18 cellular contexts compared by ENCODE assay signal in genomic region chr2:33552758-33553461, GRCh38. TPM values are rescaled to one million over a fixed set of nuclear protein-coding genes. Genes with fewer than 3 reads are reported as not detected.
DNase-seq lines count a peak whose midpoint lies in the region; ATAC-seq and TF ChIP-seq lines count a peak whose summit lies in the region.
"Had no signal": no experiment of that assay in that cellular context is flagged by ENCODE, and none has a peak within 500 bp of the region (broad histone marks: within the 10 kb centered on the region; RNA-seq: fewer than 3 reads in every experiment).

No MANE protein-coding gene starts in this region.

- no peaks in the 10 kb centered on the region for H3K27me3 ChIP-seq in mesenchymal stem cell (ENCODE audit: control insufficient read depth in 1 of 2, insufficient read depth in 1 of 2, low read length in 2 of 2)
- no peaks in the 10 kb centered on the region for H3K27me3 ChIP-seq in transverse colon
- H3K27me3 ChIP-seq: adrenal gland had no signal

- BruUV-seq in Calu3 (replicated peaks; lab: Mats Ljungman, UMichigan), result no TSS peak

- no peak overlapping the region for H2BK5ac ChIP-seq in mesenchymal stem cell (ENCODE audit: low read depth, low read length, poor library complexity, severe bottlenecking)

- H3K4me1 Mint-ChIP-seq in Calu3 (ENCODE audit: low read depth, unreplicated experiment), result no peaks in the 10 kb centered on the region
- peaks cover 45% of the 10 kb centered on the region for H3K4me1 Mint-ChIP-seq in dendritic cell treated with granulocyte-macrophage colony-stimulating factor and Interleukin-4, amounts not matched to agents 40 ng/mL and 50 ng/mL, for 4 days (ENCODE audit: low read depth)
- peaks cover 8 to 12% of the 10 kb centered on the region in 2 donors for H3K4me1 Mint-ChIP-seq in immature natural killer cell
- H3K4me1 Mint-ChIP-seq: CD4-positive, CD25-positive, alpha-beta regulatory T cell had no signal

- intact Hi-C loops in Calu3 (cut with micrococcal nuclease; ENCODE audit: unreplicated experiment), result no loop called here
- intact Hi-C loops in dendritic cell treated with granulocyte-macrophage colony-stimulating factor and Interleukin-4, amounts not matched to agents 40 ng/mL and 50 ng/mL, for 4 days (cut with micrococcal nuclease), result loop anchor here (1.0 kb wide), 1 partner anchor 29 kb away; no protein-coding TSS in a partner anchor
- intact Hi-C loops in transverse colon (cut with DNase I; ENCODE audit: low total_unique reads), result no loop called here

- CTCF ChIA-PET in Calu3 (lab: Charles Lee), result no interaction called here

- H3K4me1 ChIP-seq in mesenchymal stem cell (ENCODE audit: control insufficient read depth, insufficient read depth, low read depth, low read length) (no peaks in the 10 kb centered on the region), transverse colon (no peaks in the 10 kb centered on the region)
- H3K4me1 ChIP-seq: parathyroid adenoma had no signal

- DNase-seq in Calu3 (no peak), LHCN-M2 (ENCODE audit: low read depth) (peak; percentile 51), mesenchymal stem cell (peak; percentile 88), NCI-H69 (lab: John Stamatoyannopoulos, UW) (no peak), immature natural killer cell (no peak), transverse colon (no peak)
- DNase-seq: activated T-cell treated with anti-CD3 and anti-CD28 coated beads for 4 hours; CD4-positive, CD25-positive, alpha-beta regulatory T cell; head of caudate nucleus; lower lobe of right lung; MM.1S; SHP77; stimulated activated naive CD4-positive, alpha-beta T cell treated with Interleukin-2 at 50 U/mL for 16 hours; WERI-Rb-1 had no signal

- WGBS in mesenchymal stem cell, result 4% methylated on average over 1 of the region's 1 CpG
- WGBS in transverse colon (ENCODE audit: low coverage in 1 of 2), 2 donors, result 67% methylated on average over 1 of the region's 1 CpG; no CpG with 5 or more reads in 1 of the 2 donors

- no peak overlapping the region for H4K91ac ChIP-seq in mesenchymal stem cell (ENCODE audit: low read length)

- H3K36me3 Mint-ChIP-seq in Calu3 (ENCODE audit: insufficient read depth, unreplicated experiment), result no peaks in the 10 kb centered on the region
- peaks cover 46% of the 10 kb centered on the region for H3K36me3 Mint-ChIP-seq in dendritic cell treated with granulocyte-macrophage colony-stimulating factor and Interleukin-4, amounts not matched to agents 40 ng/mL and 50 ng/mL, for 4 days (ENCODE audit: low read depth)
- H3K36me3 Mint-ChIP-seq in immature natural killer cell, result peaks cover 0 to 17% (median 3%) of the 10 kb centered on the region in 3 donors

- no peak overlapping the region for H3K14ac ChIP-seq in mesenchymal stem cell (ENCODE audit: low read length in 2 of 2)

- no peak overlapping the region for H3K4me3 ChIP-seq in mesenchymal stem cell (ENCODE audit: insufficient read depth in 1 of 2, low read depth in 1 of 2, low read length in 2 of 2)
- no peak overlapping the region for H3K4me3 ChIP-seq in transverse colon
- H3K4me3 ChIP-seq: adrenal gland, lower lobe of right lung had no signal

- peak overlapping the region; percentile 21 for H3K27ac Mint-ChIP-seq in Calu3 (ENCODE audit: unreplicated experiment)
- peak overlapping the region; percentile 81 for H3K27ac Mint-ChIP-seq in dendritic cell treated with granulocyte-macrophage colony-stimulating factor and Interleukin-4, amounts not matched to agents 40 ng/mL and 50 ng/mL, for 4 days
- no peak overlapping the region for H3K27ac Mint-ChIP-seq in immature natural killer cell
- H3K27ac Mint-ChIP-seq: CD4-positive, CD25-positive, alpha-beta regulatory T cell had no signal

- no peak overlapping the region for H3K9ac ChIP-seq in mesenchymal stem cell (ENCODE audit: low read length)
- H3K9ac ChIP-seq: parathyroid adenoma had no signal

- H3K4me3 Mint-ChIP-seq in Calu3 (ENCODE audit: low read depth, unreplicated experiment), result no peak overlapping the region
- H3K4me3 Mint-ChIP-seq in dendritic cell treated with granulocyte-macrophage colony-stimulating factor and Interleukin-4, amounts not matched to agents 40 ng/mL and 50 ng/mL, for 4 days, result no peak overlapping the region
- H3K4me3 Mint-ChIP-seq in immature natural killer cell, result no peak overlapping the region
- H3K4me3 Mint-ChIP-seq: CD4-positive, CD25-positive, alpha-beta regulatory T cell had no signal

- H2AFZ ChIP-seq in mesenchymal stem cell (ENCODE audit: low read depth, low read length), result no peak overlapping the region
- H2AFZ ChIP-seq: parathyroid adenoma had no signal

- no peaks in the 10 kb centered on the region for H3K79me1 ChIP-seq in mesenchymal stem cell (replicated peaks; ENCODE audit: low read length, poor library complexity, severe bottlenecking)

- no peak for TF ChIP-seq CTCF in Calu3 (IDR thresholded peaks at IDR 0.05; ENCODE audit: unreplicated experiment)
- no peak for TF ChIP-seq CTCF in transverse colon (IDR thresholded peaks at IDR 0.05)

- no peak overlapping the region for H3K4me2 ChIP-seq in mesenchymal stem cell (ENCODE audit: low read length, poor library complexity, severe bottlenecking)

- no peak overlapping the region for H3K27ac ChIP-seq in mesenchymal stem cell (ENCODE audit: low read length, poor library complexity, severe bottlenecking)
- no peak overlapping the region for H3K27ac ChIP-seq in transverse colon
- H3K27ac ChIP-seq: parathyroid adenoma, WERI-Rb-1 had no signal

- H3K9me3 ChIP-seq in mesenchymal stem cell (ENCODE audit: control insufficient read depth, low read length), result no peaks in the 10 kb centered on the region
- H3K9me3 ChIP-seq in transverse colon, result no peaks in the 10 kb centered on the region
- H3K9me3 ChIP-seq: adrenal gland, lower lobe of right lung had no signal

- no peak overlapping the region for H2AK5ac ChIP-seq in mesenchymal stem cell (ENCODE audit: low read length, severe bottlenecking)

- in situ Hi-C loops in transverse colon (cut with MboI; ENCODE audit: low pct_ligation_motif_present in 1 of 4, low pct_unique_long_range_greater_than_20kb in 1 of 4, low sequenced_read_pairs in 3 of 4), result no loop called here

- no peak for ATAC-seq in HG03342 (IDR thresholded peaks at IDR 0.05; ENCODE audit: unreplicated experiment)

- H3K23ac ChIP-seq in mesenchymal stem cell (ENCODE audit: low read length in 2 of 2), result no peak overlapping the region

- no peaks in the 10 kb centered on the region for H3K27me3 Mint-ChIP-seq in Calu3 (ENCODE audit: unreplicated experiment)
- H3K27me3 Mint-ChIP-seq in dendritic cell treated with granulocyte-macrophage colony-stimulating factor and Interleukin-4, amounts not matched to agents 40 ng/mL and 50 ng/mL, for 4 days, result no peaks in the 10 kb centered on the region
- peaks cover 0 to 3% (median 1%) of the 10 kb centered on the region in 3 donors for H3K27me3 Mint-ChIP-seq in immature natural killer cell (ENCODE audit: low read depth in 3 of 3)
- H3K27me3 Mint-ChIP-seq: CD4-positive, CD25-positive, alpha-beta regulatory T cell had no signal

- H3K4ac ChIP-seq in mesenchymal stem cell (ENCODE audit: low read depth in 1 of 2, low read length in 2 of 2), result no peak overlapping the region

- no peak for TF ChIP-seq POLR2A in transverse colon (IDR thresholded peaks at IDR 0.05)

- no peak overlapping the region for H3K18ac ChIP-seq in mesenchymal stem cell (ENCODE audit: low read depth in 1 of 2, low read length in 2 of 2)

- peaks cover 0 to 6% of the 10 kb centered on the region in 2 experiments for H3K36me3 ChIP-seq in mesenchymal stem cell (ENCODE audit: control insufficient read depth in 1 of 2, insufficient read depth in 2 of 2, low read depth in 1 of 2, low read length in 2 of 2)
- H3K36me3 ChIP-seq in transverse colon, result no peaks in the 10 kb centered on the region
- H3K36me3 ChIP-seq: adrenal gland, WERI-Rb-1 had no signal

- H2BK120ac ChIP-seq in mesenchymal stem cell (ENCODE audit: low read depth, low read length), result no peak overlapping the region

- H4K8ac ChIP-seq in mesenchymal stem cell (ENCODE audit: low read length), result no peak overlapping the region

- H3K9me3 Mint-ChIP-seq in Calu3 (ENCODE audit: low read depth, unreplicated experiment) (no peaks in the 10 kb centered on the region), immature natural killer cell (no peaks in the 10 kb centered on the region)
- no peaks in the 10 kb centered on the region for H3K9me3 Mint-ChIP-seq in dendritic cell treated with granulocyte-macrophage colony-stimulating factor and Interleukin-4, amounts not matched to agents 40 ng/mL and 50 ng/mL, for 4 days

- no peak for TF ChIP-seq EP300 in transverse colon (IDR thresholded peaks at IDR 0.05; ENCODE audit: low read depth)

- no peak overlapping the region for H2BK15ac ChIP-seq in mesenchymal stem cell (ENCODE audit: low read depth, poor library complexity, severe bottlenecking)

- no peak overlapping the region for H2BK12ac ChIP-seq in mesenchymal stem cell (ENCODE audit: low read length in 2 of 2)

RNA-seq across cellular contexts. Expression of gene FAM98A, which starts 46.2 kb away (rescaled TPM):
- total RNA-seq in Calu3 (2022), result 47.7 and 62.8 TPM in 2 replicates
- 41.2 and 52.7 TPM in 2 replicates for total RNA-seq in LHCN-M2 (2014; rRNA removed)
- 106 TPM for polyA plus RNA-seq in LHCN-M2 (2012)
- polyA plus RNA-seq in mesenchymal stem cell (2013, experiment 1 of 2), result 93.5 TPM
- 94.2 TPM for polyA plus RNA-seq in mesenchymal stem cell (2013, experiment 2 of 2)
- polyA plus RNA-seq in immature natural killer cell, result 10 to 100 TPM in 1 of 3 donors, 1 to 10 TPM in 2; 7.3 to 17.3 (median 7.7) TPM
- 10 to 100 TPM; 13.1 to 30.3 (median 25.5) TPM for total RNA-seq in transverse colon

Comparison
In these comparisons a context has a peak if more than half of its experiments do, and no peak if none do; other contexts are left out.
1. DNase-seq: peak in LHCN-M2 (single experiment) and mesenchymal stem cell (single experiment); none in Calu3 (single experiment), NCI-H69 (single experiment), immature natural killer cell (0 of 3) and transverse colon (single experiment).
2. H3K27ac Mint-ChIP-seq: peak in Calu3 (single experiment) and dendritic cell treated with granulocyte-macrophage colony-stimulating factor and Interleukin-4, amounts not matched to agents 40 ng/mL and 50 ng/mL, for 4 days (single experiment); none in immature natural killer cell (0 of 6).